29 cellular contexts compared by ENCODE assay signal in genomic region chr21:15695241-15695640, GRCh38.
"Had no signal": no experiment of that assay in that cellular context is flagged by ENCODE, and none has a peak within 500 bp of the region (broad histone marks: within the 10 kb centered on the region; RNA-seq: fewer than 3 reads in every experiment).

No MANE protein-coding gene starts in this region.

- H3K27me3 ChIP-seq: neutrophil, ovary, right lobe of liver, sigmoid colon, stomach, thyroid gland, tibial nerve, upper lobe of left lung, vagina had no signal

- H3K9me3 Mint-ChIP-seq: stimulated activated effector memory CD8-positive, alpha-beta T cell treated with anti-CD3 and anti-CD28 coated beads, Interleukin-12 subunit alpha, Interleukin-12 subunit beta, amount 100 ng/mL, for 72 hours had no signal

- H3K4me3 ChIP-seq: ovary, psoas muscle, right lobe of liver, sigmoid colon, stomach, thoracic aorta, thyroid gland, tibial nerve, upper lobe of left lung, vagina had no signal

- H2AFZ ChIP-seq: parathyroid adenoma had no signal

- H3K79me2 ChIP-seq: parathyroid adenoma had no signal

- ATAC-seq: natural killer cell treated with Interleukin-12 subunit alpha and Interleukin-12 subunit beta and Interleukin-15 and Interleukin-18, amount 100 ng/mL, for 72 hours; psoas muscle; right cardiac atrium; right lobe of liver; stimulated activated effector memory CD8-positive, alpha-beta T cell treated with anti-CD3 and anti-CD28 coated beads, Interleukin-12 subunit alpha, Interleukin-12 subunit beta, amount 100 ng/mL, for 72 hours; stimulated activated naive B cell treated with anti-CD40 and anti-IgM and Interleukin-4, amounts not matched to agents 10 μg/mL and 1 μg/mL and 100 μg/mL, for 72 hours had no signal

- H3K36me3 ChIP-seq: neutrophil, ovary, right lobe of liver, sigmoid colon, stomach, thoracic aorta, thyroid gland, tibial nerve, upper lobe of left lung, vagina had no signal

- H3K4me3 Mint-ChIP-seq: natural killer cell treated with Interleukin-12 subunit alpha and Interleukin-12 subunit beta and Interleukin-15 and Interleukin-18, amount 100 ng/mL, for 72 hours; nephron progenitor cell; neural crest cell; stimulated activated effector memory CD8-positive, alpha-beta T cell treated with anti-CD3 and anti-CD28 coated beads, Interleukin-12 subunit alpha, Interleukin-12 subunit beta, amount 100 ng/mL, for 72 hours; stimulated activated naive B cell treated with anti-CD40 and anti-IgM and Interleukin-4, amounts not matched to agents 10 μg/mL and 1 μg/mL and 100 μg/mL, for 72 hours; stimulated activated naive CD8-positive, alpha-beta T cell treated with anti-CD3 and anti-CD28 coated beads, Interleukin-15, Interleukin-2, amounts not matched to agents 100 ng/mL and 50 ng/mL, for 24 hours had no signal

- H3K4me1 Mint-ChIP-seq: neural crest cell; stimulated activated effector memory CD8-positive, alpha-beta T cell treated with anti-CD3 and anti-CD28 coated beads, Interleukin-12 subunit alpha, Interleukin-12 subunit beta, amount 100 ng/mL, for 72 hours; stimulated activated naive B cell treated with anti-CD40 and anti-IgM and Interleukin-4, amounts not matched to agents 10 μg/mL and 1 μg/mL and 100 μg/mL, for 72 hours had no signal

- H3K27me3 Mint-ChIP-seq: progenitor cell of endocrine pancreas had no signal

- H3K4me1 ChIP-seq: parathyroid adenoma, psoas muscle, right lobe of liver, sigmoid colon, stomach, thyroid gland, tibial nerve, upper lobe of left lung, vagina had no signal

- H3K36me3 Mint-ChIP-seq: stimulated activated effector memory CD8-positive, alpha-beta T cell treated with anti-CD3 and anti-CD28 coated beads, Interleukin-12 subunit alpha, Interleukin-12 subunit beta, amount 100 ng/mL, for 72 hours; stimulated activated naive B cell treated with anti-CD40 and anti-IgM and Interleukin-4, amounts not matched to agents 10 μg/mL and 1 μg/mL and 100 μg/mL, for 72 hours had no signal

- H3K27ac Mint-ChIP-seq: natural killer cell treated with Interleukin-12 subunit alpha and Interleukin-12 subunit beta and Interleukin-15 and Interleukin-18, amount 100 ng/mL, for 72 hours; nephron progenitor cell; progenitor cell of endocrine pancreas; stimulated activated effector memory CD8-positive, alpha-beta T cell treated with anti-CD3 and anti-CD28 coated beads, Interleukin-12 subunit alpha, Interleukin-12 subunit beta, amount 100 ng/mL, for 72 hours; stimulated activated naive B cell treated with anti-CD40 and anti-IgM and Interleukin-4, amounts not matched to agents 10 μg/mL and 1 μg/mL and 100 μg/mL, for 72 hours; stimulated activated naive CD8-positive, alpha-beta T cell treated with anti-CD3 and anti-CD28 coated beads, Interleukin-15, Interleukin-2, amounts not matched to agents 100 ng/mL and 50 ng/mL, for 24 hours had no signal

- H3K9me3 ChIP-seq: neutrophil, ovary, psoas muscle, right lobe of liver, sigmoid colon, stomach, thoracic aorta, thyroid gland, tibial nerve, upper lobe of left lung, vagina had no signal

- DNase-seq: nephron progenitor cell; nucleus accumbens; ovary; posterior cingulate gyrus; psoas muscle; right cardiac atrium; right lobe of liver; sigmoid colon; small intestine; stimulated activated CD4-positive, alpha-beta T cell treated with anti-CD3 and anti-CD28 coated beads, Interleukin-15, amount 100 ng/mL, for 24 hours; stimulated activated CD4-positive, alpha-beta T cell treated with anti-CD3 and anti-CD28 coated beads, Interleukin-2, amount 100 ng/mL, for 24 hours; stimulated activated CD4-positive, alpha-beta T cell treated with anti-CD3 and anti-CD28 coated beads, Interleukin-2, amount 100 ng/mL, for 48 hours; stimulated activated CD4-positive, alpha-beta T cell treated with anti-CD3 and anti-CD28 coated beads, Interleukin-4, amount 100 ng/mL, for 24 hours; stimulated activated naive B cell treated with anti-CD40 and anti-IgM and Interleukin-4, amounts not matched to agents 10 μg/mL and 1 μg/mL and 100 μg/mL, for 72 hours; stimulated activated naive CD4-positive, alpha-beta T cell treated with Interleukin-2 at 50 U/mL for 16 hours; stomach; thyroid gland; trophoblast cell; upper lobe of left lung had no signal

- H3K9ac ChIP-seq: parathyroid adenoma had no signal

- H3K27ac ChIP-seq: neutrophil, ovary, parathyroid adenoma, psoas muscle, right lobe of liver, sigmoid colon, stomach, thoracic aorta, thyroid gland, tibial nerve, upper lobe of left lung, vagina had no signal
